In the genomic region with DNA sequence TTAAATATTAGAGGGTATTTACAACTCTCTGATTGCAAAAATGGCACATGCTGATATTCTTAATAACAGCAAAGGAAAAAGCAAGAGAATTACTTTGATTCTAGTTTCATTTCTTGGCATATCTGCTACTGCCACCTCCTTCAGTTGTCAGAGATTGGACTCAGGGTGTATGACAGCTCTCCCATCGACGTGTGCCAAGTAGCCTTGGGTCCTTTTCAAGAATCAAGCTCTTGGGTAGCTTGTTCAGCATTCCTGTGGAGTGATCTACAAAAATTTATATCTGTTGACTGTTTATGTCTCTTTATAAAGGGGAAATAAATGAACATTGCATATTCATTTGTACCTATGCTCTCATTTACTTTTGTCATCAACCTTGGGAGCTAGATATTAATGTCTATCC, we compare ENCODE assay signal across 25 cellular contexts.
DNase-seq lines count a peak whose midpoint lies in the region; ATAC-seq and TF ChIP-seq lines count a peak whose summit lies in the region.
"Had no signal": no experiment of that assay in that cellular context is flagged by ENCODE, and none has a peak within 500 bp of the region (broad histone marks: within the 10 kb centered on the region; RNA-seq: fewer than 3 reads in every experiment).

No MANE protein-coding gene starts in this region.

- H3K4me1 ChIP-seq in neuron (ENCODE audit: insufficient read depth, low read length) (peaks cover 23% of the 10 kb centered on the region), mucosa of descending colon (ENCODE audit: low read depth) (no peaks in the 10 kb centered on the region)
- H3K4me1 ChIP-seq: ascending aorta, Caco-2, left lung, parathyroid adenoma had no signal

- H3K27ac ChIP-seq in coronary artery: no peak overlapping the region
- H3K27ac ChIP-seq: ascending aorta, epithelial cell of prostate, parathyroid adenoma had no signal

- DNase-seq in EH (ENCODE audit: low read depth) (peak; percentile 72), MG63 (peak; percentile 85), coronary artery (ENCODE audit: low spot score) (no peak), nucleus accumbens (lab: John Stamatoyannopoulos, UW) (no peak), CD1c-positive myeloid dendritic cell (ENCODE audit: extremely low spot score) (no peak), mucosa of descending colon (no peak), NCI-H524 treated with DMSO at 0.1 percent for 48 hours (lab: John Stamatoyannopoulos, UW) (no peak)
- DNase-seq: activated CD4-positive, alpha-beta T cell treated with anti-CD3 and anti-CD28 coated beads, Interleukin-2, amount 50 U/mL, for 48 hours; activated naive CD4-positive, alpha-beta T cell; activated T-cell treated with anti-CD3 and anti-CD28 coated beads for 4 hours; AML-193; Caco-2; GDM1; glutamatergic neuron; left lung; NCI-H1694 treated with DMSO at 0.1 percent for 48 hours; NCI-H345; stimulated activated CD4-positive, alpha-beta T cell treated with anti-CD3 and anti-CD28 coated beads, Interleukin-2, amount 100 ng/mL, for 48 hours; T-cell had no signal

- no peak for ATAC-seq in mucosa of descending colon
- ATAC-seq: GM23338, HepG2, left lung, T-cell had no signal

- intact Hi-C loops in mucosa of descending colon (cut with DNase I, micrococcal nuclease): no loop called here

- peak overlapping the region; percentile 96 for H2AFZ ChIP-seq in neuron (ENCODE audit: low read depth, low read length)
- H2AFZ ChIP-seq: GM23338, parathyroid adenoma had no signal

- H3K4me3 ChIP-seq in MG63 (peak overlapping the region; percentile 13), coronary artery (peak overlapping the region; percentile 37), neuron (ENCODE audit: low read length) (no peak overlapping the region), mucosa of descending colon (no peak overlapping the region)
- H3K4me3 ChIP-seq: GM23338, left lung had no signal

- H3K36me3 ChIP-seq in MG63 (no peaks in the 10 kb centered on the region), neuron (ENCODE audit: insufficient read depth, low read length) (no peaks in the 10 kb centered on the region), mucosa of descending colon (ENCODE audit: low read depth) (no peaks in the 10 kb centered on the region)
- H3K36me3 ChIP-seq: ascending aorta, left lung had no signal

- H3K9me3 ChIP-seq in MG63 (no peaks in the 10 kb centered on the region), neuron (ENCODE audit: low read length) (no peaks in the 10 kb centered on the region), mucosa of descending colon (no peaks in the 10 kb centered on the region)
- H3K9me3 ChIP-seq: ascending aorta, Caco-2, left lung had no signal

- TF ChIP-seq CTCF in coronary artery (IDR thresholded peaks at IDR 0.05) (no peak), mucosa of descending colon (IDR thresholded peaks at IDR 0.05) (no peak)

- H3K27me3 ChIP-seq in MG63 (no peaks in the 10 kb centered on the region), neuron (ENCODE audit: insufficient read depth, low read length) (no peaks in the 10 kb centered on the region)
- H3K27me3 ChIP-seq: ascending aorta, left lung had no signal

Comparison
In these comparisons a context has a peak if more than half of its experiments do, and no peak if none do; other contexts are left out.
1. DNase-seq: peak in EH (single experiment) and MG63 (single experiment); none in coronary artery (single experiment), nucleus accumbens (0 of 56), CD1c-positive myeloid dendritic cell (single experiment), mucosa of descending colon (0 of 3) and NCI-H524 treated with DMSO at 0.1 percent for 48 hours (single experiment).
2. H3K4me3 ChIP-seq: peak in MG63 (single experiment) and coronary artery (single experiment); none in neuron (single experiment) and mucosa of descending colon (single experiment).